Comparison of ENCODE assay signal across 25 cellular contexts in genomic region chr20:49460131-49460530, GRCh38. TPM values are rescaled to one million over a fixed set of nuclear protein-coding genes. Genes with fewer than 3 reads are reported as not detected.
"Had no signal": no experiment of that assay in that cellular context is flagged by ENCODE, and none has a peak within 500 bp of the region (broad histone marks: within the 10 kb centered on the region; RNA-seq: fewer than 3 reads in every experiment).

No MANE protein-coding gene starts in this region.

- ATAC-seq: K562 had no signal

- H3K27ac ChIP-seq: HL-60, KMS-11 had no signal

- H3K9ac ChIP-seq: KMS-11, SK-N-SH had no signal

- H3K4me3 ChIP-seq: K562 had no signal

- H3K4me2 ChIP-seq: KMS-11, SK-N-SH had no signal

- H3K9me3 ChIP-seq: SK-N-SH had no signal

- DNase-seq: Kasumi-1; MV-4-11; NCI-H1048; NCI-H1105; NCI-H1417; NCI-H1436 treated with DMSO at 0.1 percent for 48 hours; NCI-H1694; NCI-H1930; NCI-H2081 treated with DMSO at 0.1 percent for 48 hours; NCI-H2171; NCI-H226; NCI-H446; NCI-H510A; NCI-H524 treated with DMSO at 0.1 percent for 48 hours; NCI-H69; NCI-H774; NK-92 treated with Interleukin-12 subunit alpha and Interleukin-12 subunit beta, amount 100 ng/mL, for 24 hours; OCI-M1; SHP77; SK-N-SH; SW 1271 had no signal

- H3K9me2 ChIP-seq: SK-N-SH had no signal

RNA-seq across cellular contexts. Expression of gene KCNB1, which starts 22.3 kb away (rescaled TPM):
- total RNA-seq: K562, M059J had no signal
